ENCODE assay signal across 22 cellular contexts in the genomic region with DNA sequence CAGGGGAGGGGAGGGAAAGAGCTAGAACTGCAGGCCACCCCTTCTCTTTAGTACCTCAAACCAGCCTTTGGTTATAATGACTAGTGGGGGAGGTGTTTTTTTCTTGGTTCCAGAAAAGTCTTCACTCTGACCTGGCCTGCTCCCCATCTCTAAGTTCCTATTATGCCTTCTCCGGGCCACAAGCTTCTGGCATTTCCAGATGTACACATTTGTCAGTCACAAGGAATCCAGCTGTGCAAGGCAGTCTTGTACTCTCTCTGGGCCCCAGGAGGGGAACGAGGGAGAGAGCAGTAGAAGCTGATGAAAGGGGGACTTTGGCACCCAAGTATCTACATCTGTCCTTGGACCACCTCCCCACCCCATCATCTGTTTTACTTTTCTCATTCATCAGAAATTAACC. TPM values are rescaled to one million over a fixed set of nuclear protein-coding genes. Genes with fewer than 3 reads are reported as not detected.
"Had no signal": no experiment of that assay in that cellular context is flagged by ENCODE, and none has a peak within 500 bp of the region (broad histone marks: within the 10 kb centered on the region; RNA-seq: fewer than 3 reads in every experiment).

No MANE protein-coding gene starts in this region.

- H3K9me3 Mint-ChIP-seq: activated naive CD4-positive, alpha-beta T cell treated with anti-CD3 and anti-CD28 coated beads, Interleukin-2, amount 50 U/mL, for 72 hours; activated T-cell treated with anti-CD3 and anti-CD28 coated beads, Interleukin-2, amount 50 U/mL, for 24 hours; central memory CD8-positive, alpha-beta T cell; dendritic cell treated with granulocyte-macrophage colony-stimulating factor and Interleukin-4, amounts not matched to agents 40 ng/mL and 50 ng/mL, for 4 days; effector memory CD8-positive, alpha-beta T cell; immature natural killer cell; stimulated activated naive CD8-positive, alpha-beta T cell treated with anti-CD3 and anti-CD28 coated beads, Interleukin-15, Interleukin-2, amounts not matched to agents 100 ng/mL and 50 ng/mL, for 24 hours; T-helper 1 cell treated with Interleukin-12 subunit alpha and Interleukin-12 subunit beta and Interleukin-4 antibody, amounts not matched to agents 30 μg/mL and 1 μg/mL, for 36 hours had no signal

- DNase-seq: activated CD4-positive, alpha-beta T cell treated with anti-CD3 and anti-CD28 coated beads, Interleukin-2, amount 50 U/mL, for 1 hour; activated effector memory CD4-positive, alpha-beta T cell treated with Interleukin-2 at 50 U/mL for 16 hours; activated T-cell treated with anti-CD3 and anti-CD28 coated beads, Interleukin-2, amount 50 U/mL, for 24 hours; amygdala; effector memory CD8-positive, alpha-beta T cell; immature natural killer cell; left colon; stimulated activated CD4-positive, alpha-beta T cell treated with anti-CD3 and anti-CD28 coated beads, Interleukin-4, amount 100 ng/mL, for 1 hour; stimulated activated CD8-positive, alpha-beta memory T cell treated with anti-CD3 and anti-CD28 coated beads, Interleukin-4, amount 100 ng/mL, for 48 hours had no signal

- H3K4me3 Mint-ChIP-seq: activated T-cell treated with anti-CD3 and anti-CD28 coated beads, Interleukin-2, amount 50 U/mL, for 24 hours; central memory CD8-positive, alpha-beta T cell; dendritic cell treated with granulocyte-macrophage colony-stimulating factor and Interleukin-4, amounts not matched to agents 40 ng/mL and 50 ng/mL, for 4 days; effector memory CD8-positive, alpha-beta T cell; stimulated activated naive CD8-positive, alpha-beta T cell treated with anti-CD3 and anti-CD28 coated beads, Interleukin-15, Interleukin-2, amounts not matched to agents 100 ng/mL and 50 ng/mL, for 24 hours; T-helper 1 cell treated with Interleukin-12 subunit alpha and Interleukin-12 subunit beta and Interleukin-4 antibody, amounts not matched to agents 30 μg/mL and 1 μg/mL, for 36 hours had no signal

- H3K27ac Mint-ChIP-seq: activated T-cell treated with anti-CD3 and anti-CD28 coated beads, Interleukin-2, amount 50 U/mL, for 24 hours; dendritic cell treated with granulocyte-macrophage colony-stimulating factor and Interleukin-4, amounts not matched to agents 40 ng/mL and 50 ng/mL, for 4 days; effector memory CD8-positive, alpha-beta T cell; immature natural killer cell; stimulated activated naive CD8-positive, alpha-beta T cell treated with anti-CD3 and anti-CD28 coated beads, Interleukin-15, Interleukin-2, amounts not matched to agents 100 ng/mL and 50 ng/mL, for 24 hours; T-helper 1 cell treated with Interleukin-12 subunit alpha and Interleukin-12 subunit beta and Interleukin-4 antibody, amounts not matched to agents 30 μg/mL and 1 μg/mL, for 36 hours had no signal

- H3K9ac ChIP-seq: parathyroid adenoma had no signal

- H3K4me1 ChIP-seq: parathyroid adenoma had no signal

- H2AFZ ChIP-seq: parathyroid adenoma had no signal

- H3K27ac ChIP-seq: parathyroid adenoma had no signal

- ATAC-seq: activated naive CD4-positive, alpha-beta T cell treated with anti-CD3 and anti-CD28 coated beads, Interleukin-2, amount 50 U/mL, for 72 hours; effector memory CD8-positive, alpha-beta T cell; left colon; SK-N-SH treated with all-trans-retinoic acid at 6 μM for 48 hours had no signal

- H3K36me3 Mint-ChIP-seq: activated naive CD4-positive, alpha-beta T cell treated with anti-CD3 and anti-CD28 coated beads, Interleukin-2, amount 50 U/mL, for 72 hours; brain; immature natural killer cell had no signal

RNA-seq across cellular contexts. Expression of gene FALEC, which starts 2.7 kb away (rescaled TPM):
- total RNA-seq: left colon, mammary epithelial cell, renal cortical epithelial cell, temporal lobe, urinary bladder had no signal
- polyA plus RNA-seq: immature natural killer cell, mammary epithelial cell, neural cell had no signal

RNA-seq across cellular contexts. Expression of gene ECM1, which starts 4.9 kb away (rescaled TPM):
- polyA plus RNA-seq: immature natural killer cell had no signal

RNA-seq across cellular contexts. Expression of gene ADAMTSL4, which starts 36.4 kb away (rescaled TPM):
- polyA plus RNA-seq: immature natural killer cell, neural cell had no signal
